Comparison of ENCODE assay signal across 8 cellular contexts in the genomic region with DNA sequence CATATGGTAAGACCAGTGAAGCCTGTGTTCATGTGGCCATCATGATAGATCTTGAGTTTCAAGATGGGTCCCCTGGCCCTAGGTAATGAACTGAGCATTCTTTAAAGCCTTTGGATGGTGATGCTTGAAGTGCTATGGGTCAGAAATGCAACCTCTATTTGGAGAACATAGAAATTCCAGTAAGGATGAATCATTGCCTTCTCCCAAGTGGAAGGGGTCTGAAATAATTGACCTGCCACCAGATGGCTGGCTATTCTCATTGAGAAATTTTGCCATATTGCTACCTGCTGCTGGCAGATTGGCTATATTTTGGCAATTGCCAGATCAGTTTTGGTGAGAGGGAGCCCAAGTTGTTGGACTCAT. TPM values are rescaled to one million over a fixed set of nuclear protein-coding genes. Genes with fewer than 3 reads are reported as not detected.
DNase-seq lines count a peak whose midpoint lies in the region; ATAC-seq and TF ChIP-seq lines count a peak whose summit lies in the region.

No MANE protein-coding gene starts in this region.

- no peaks in the 10 kb centered on the region for H3K36me3 Mint-ChIP-seq in neural progenitor cell

- ATAC-seq in GM18907 (IDR thresholded peaks at IDR 0.05; ENCODE audit: unreplicated experiment): no peak

- H4K20me1 ChIP-seq in BLaER1 treated with 17β-estradiol and CSF1 and Interleukin-3, amounts not matched to agents 10 nM and 100 nM: no peaks in the 10 kb centered on the region; a peak in 1 of 22 replicates
- no peaks in the 10 kb centered on the region for H4K20me1 ChIP-seq in neural progenitor cell (ENCODE audit: low read depth)

- POLR2A ChIA-PET in HEK293T (lab: Yijun Ruan, JAX): interaction anchor here (0.9 to 1.6 kb wide), 8 partner anchors 11 to 1090 kb away, joined by 3 to 20 read pairs (median 6); partner anchors contain the start of genes FAM76A, PPP1R8 and STX12

- H3K27ac ChIP-seq in BLaER1 treated with 17β-estradiol and CSF1 and Interleukin-3, amounts not matched to agents 10 nM and 100 nM: peak overlapping the region in 10 of 11 experiments; percentile 11 to 61 (median 46); a peak in 17 of 22 replicates
- H3K27ac ChIP-seq in duodenal mucosa (ENCODE audit: low read depth, low read length) (peak overlapping the region; percentile 55), neural progenitor cell (no peak overlapping the region)

- H3K36me3 ChIP-seq in BLaER1 treated with 17β-estradiol and CSF1 and Interleukin-3, amounts not matched to agents 10 nM and 100 nM: peaks cover 0 to 7% (median 0%) of the 10 kb centered on the region in 11 experiments; a peak in 3 of 22 replicates
- no peaks in the 10 kb centered on the region for H3K36me3 ChIP-seq in duodenal mucosa (ENCODE audit: control insufficient read depth in 1 of 2, insufficient read depth in 2 of 2, low read length in 2 of 2)
- no peaks in the 10 kb centered on the region for H3K36me3 ChIP-seq in neural progenitor cell

- peak overlapping the region; percentile 88 for H3K4me3 Mint-ChIP-seq in neural progenitor cell

- peak overlapping the region; percentile 64 to 98 (median 93) for H3K4me2 ChIP-seq in BLaER1 treated with 17β-estradiol and CSF1 and Interleukin-3, amounts not matched to agents 10 nM and 100 nM
- peak overlapping the region; percentile 71 for H3K4me2 ChIP-seq in neural progenitor cell

- peak; percentile 45 for DNase-seq in NCI-H226
- no peak for DNase-seq in neural progenitor cell (ENCODE audit: low spot score)
- DNase-seq in HEK293T (ENCODE audit: extremely low spot score): no peak
- no peak for DNase-seq in activated gamma-delta T cell (lab: John Stamatoyannopoulos, UW)
- DNase-seq in NCI-H526 (lab: John Stamatoyannopoulos, UW): no peak

- CTCF ChIA-PET in HEK293T (lab: Yijun Ruan, JAX): interaction anchor here (1.1 kb wide), 1 partner anchor 16 kb away, joined by 3 read pairs; no protein-coding TSS in a partner anchor

- no peaks in the 10 kb centered on the region for H3K79me2 ChIP-seq in neural progenitor cell (ENCODE audit: low read depth)

- H3K4me1 ChIP-seq in BLaER1 treated with 17β-estradiol and CSF1 and Interleukin-3, amounts not matched to agents 10 nM and 100 nM: peaks cover 32 to 54% (median 41%) of the 10 kb centered on the region in 10 experiments
- H3K4me1 ChIP-seq in duodenal mucosa (ENCODE audit: control insufficient read depth in 1 of 2, insufficient read depth in 2 of 2, low read length in 2 of 2): peaks cover 24 to 27% of the 10 kb centered on the region in 2 donors
- peaks cover 6% of the 10 kb centered on the region for H3K4me1 ChIP-seq in neural progenitor cell

- peak overlapping the region in 10 of 11 experiments; percentile 1 to 80 (median 56); a peak in 17 of 22 replicates for H3K9ac ChIP-seq in BLaER1 treated with 17β-estradiol and CSF1 and Interleukin-3, amounts not matched to agents 10 nM and 100 nM
- H3K9ac ChIP-seq in duodenal mucosa (ENCODE audit: low read depth in 1 of 2, low read length in 2 of 2) (peak overlapping the region; percentile 26 to 69), neural progenitor cell (no peak overlapping the region)

- H3F3A ChIP-seq in neural progenitor cell (ENCODE audit: low read depth): peaks cover 13% of the 10 kb centered on the region

- H3K9me3 Mint-ChIP-seq in neural progenitor cell: peaks cover 8% of the 10 kb centered on the region

- peak overlapping the region; percentile 97 for H3K27ac Mint-ChIP-seq in neural progenitor cell

- H3K4me1 Mint-ChIP-seq in neural progenitor cell: peaks cover 40% of the 10 kb centered on the region

- no peaks in the 10 kb centered on the region for H3K27me3 ChIP-seq in BLaER1 treated with 17β-estradiol and CSF1 and Interleukin-3, amounts not matched to agents 10 nM and 100 nM
- H3K27me3 ChIP-seq in duodenal mucosa (ENCODE audit: control insufficient read depth in 1 of 2, insufficient read depth in 2 of 2, low read length in 2 of 2): no peaks in the 10 kb centered on the region
- H3K27me3 ChIP-seq in neural progenitor cell: peaks cover 14% of the 10 kb centered on the region

- H3K4me3 ChIP-seq in BLaER1 treated with 17β-estradiol and CSF1 and Interleukin-3, amounts not matched to agents 10 nM and 100 nM: peak overlapping the region; percentile 1 to 68 (median 59); a peak in 14 of 20 replicates
- peak overlapping the region; percentile 74 to 79 for H3K4me3 ChIP-seq in duodenal mucosa (ENCODE audit: low read depth in 1 of 2, low read length in 2 of 2)
- H3K4me3 ChIP-seq in neural progenitor cell: peak overlapping the region; percentile 30

- TF ChIP-seq CTCF in neural progenitor cell (IDR thresholded peaks at IDR 0.05): no peak

- H3K9me3 ChIP-seq in BLaER1 treated with 17β-estradiol and CSF1 and Interleukin-3, amounts not matched to agents 10 nM and 100 nM (replicated peaks in 1 of 11): peaks cover 0 to 11% (median 0%) of the 10 kb centered on the region in 11 experiments; a peak in 3 of 22 replicates
- no peaks in the 10 kb centered on the region for H3K9me3 ChIP-seq in duodenal mucosa (ENCODE audit: control insufficient read depth in 1 of 2, low read length in 2 of 2)
- H3K9me3 ChIP-seq in neural progenitor cell (ENCODE audit: low read depth): no peaks in the 10 kb centered on the region

- peaks cover 10% of the 10 kb centered on the region for H3K27me3 Mint-ChIP-seq in neural progenitor cell (ENCODE audit: insufficient read depth, low read depth)

- H2AFZ ChIP-seq in neural progenitor cell (replicated peaks): peak overlapping the region; percentile 90

TF ChIP-seq in HEK293T, 16 proteins besides CTCF, POLR2A, EP300 and RAD21:
- no peak for TF ChIP-seq L3MBTL2 (conservative IDR thresholded peaks at IDR 0.05)
- no peak for TF ChIP-seq NFRKB (IDR thresholded peaks at IDR 0.05)
- no peak for TF ChIP-seq SP1 (IDR thresholded peaks at IDR 0.05)
- no peak for TF ChIP-seq SUZ12 (IDR thresholded peaks at IDR 0.05)
- TF ChIP-seq CTBP1 (IDR thresholded peaks at IDR 0.05; ENCODE audit: borderline replicate concordance): no peak
- TF ChIP-seq ELF4 (IDR thresholded peaks at IDR 0.05): no peak
- no peak for TF ChIP-seq BHLHE40 (IDR thresholded peaks at IDR 0.05; ENCODE audit: borderline replicate concordance)
- TF ChIP-seq PKNOX1 (IDR thresholded peaks at IDR 0.05): no peak
- no peak for TF ChIP-seq ZNF384 (IDR thresholded peaks at IDR 0.05)
- no peak for TF ChIP-seq TARDBP (IDR thresholded peaks at IDR 0.05)
- no peak for TF ChIP-seq FOXA1 (IDR thresholded peaks at IDR 0.05)
- no peak for TF ChIP-seq LEF1 (IDR thresholded peaks at IDR 0.05; ENCODE audit: borderline replicate concordance)
- TF ChIP-seq ARNT (IDR thresholded peaks at IDR 0.05): no peak
- TF ChIP-seq HDGF (IDR thresholded peaks at IDR 0.05; ENCODE audit: borderline replicate concordance): no peak
- no peak for TF ChIP-seq FOXM1 (IDR thresholded peaks at IDR 0.05; ENCODE audit: borderline replicate concordance)
- TF ChIP-seq FOXK2 (IDR thresholded peaks at IDR 0.05): no peak
TF ChIP-seq in HEK293T: peak in this region for 0.

RNA-seq across cellular contexts. Expression of gene IFI6, which starts 0.7 kb away (rescaled TPM):
- 2.4 and 7.2 TPM in 2 replicates for total RNA-seq in neural progenitor cell (ENCODE audit: low replicate concordance)

RNA-seq across cellular contexts. Expression of gene FGR, which starts 37.7 kb away (rescaled TPM):
- not detected in 2 replicates for total RNA-seq in neural progenitor cell (ENCODE audit: low replicate concordance)

RNA-seq across cellular contexts. Expression of gene FAM76A, which starts 53.0 kb away (rescaled TPM):
- 13.6 and 28.2 TPM in 2 replicates for total RNA-seq in neural progenitor cell (ENCODE audit: low replicate concordance)
